Comparison of ENCODE assay signal across 1 cellular context in genomic region chr9:132973713-132974112, GRCh38.
TF ChIP-seq lines count a peak whose summit lies in the region.

No MANE protein-coding gene starts in this region.

TF ChIP-seq in K562, 482 proteins besides CTCF, POLR2A, EP300 and RAD21 (continues in another document):
- TF ChIP-seq UBTF (IDR thresholded peaks at IDR 0.05; ENCODE audit: borderline replicate concordance in 1 of 2, low read depth in 2 of 2, low read length in 2 of 2) (no peak), RAD51 (IDR thresholded peaks at IDR 0.05; ENCODE audit: borderline replicate concordance, low read depth) (peak; percentile 55; the same call in 1 of the 2 replicates), RBM22 (IDR thresholded peaks at IDR 0.05; ENCODE audit: low read depth, low read length, poor library complexity, severe bottlenecking) (no peak), ARID4B (CRISPR knock-in tag; IDR thresholded peaks at IDR 0.05) (no peak), FOS (IDR thresholded peaks at IDR 0.05; ENCODE audit: extremely low read depth, insufficient read length) (peak; percentile 76), MIER1 (IDR thresholded peaks at IDR 0.05; ENCODE audit: low read depth) (no peak), PKNOX1 (IDR thresholded peaks at IDR 0.05) (peak; percentile 59; the same call in 1 of the 2 replicates), POLR2G (IDR thresholded peaks at IDR 0.05; ENCODE audit: low read depth, low read length) (no peak), MBD2 (IDR thresholded peaks at IDR 0.05; ENCODE audit: borderline replicate concordance, low read depth) (peak; percentile 72; the same call in 1 of the 2 replicates), BRF1 (IDR thresholded peaks at IDR 0.05; ENCODE audit: borderline replicate concordance, extremely low read depth, insufficient read length) (no peak), POLR2B (IDR thresholded peaks at IDR 0.05; ENCODE audit: low read depth, partially characterized antibody) (no peak), CHD2 (IDR thresholded peaks at IDR 0.05; ENCODE audit: low read depth, low read length) (no peak), TARDBP (IDR thresholded peaks at IDR 0.05) (no peak), ZNF384 (IDR thresholded peaks at IDR 0.05; ENCODE audit: low read depth, low read length) (no peak), DMBX1 (CRISPR knock-in tag; IDR thresholded peaks at IDR 0.05; ENCODE audit: borderline replicate concordance) (no peak), ZNF24 (IDR thresholded peaks at IDR 0.05) (peak; percentile 89; the same call in 1 of the 2 replicates), KDM2B (CRISPR knock-in tag; IDR thresholded peaks at IDR 0.05) (no peak), ZNF146 (CRISPR knock-in tag; IDR thresholded peaks at IDR 0.05; ENCODE audit: unreplicated experiment) (no peak), ZBTB2 (IDR thresholded peaks at IDR 0.05) (no peak), E2F6 (IDR thresholded peaks at IDR 0.05; ENCODE audit: borderline replicate concordance in 1 of 2, extremely low read depth in 1 of 2, insufficient read depth in 1 of 2, insufficient read length in 1 of 2, low read depth in 1 of 2, low read length in 1 of 2, poor library complexity in 1 of 2, severe bottlenecking in 1 of 2) (peak; percentile 92 to 98), ZBTB33 (CRISPR knock-in tag; IDR thresholded peaks at IDR 0.05) (no peak), ZNF311 (CRISPR knock-in tag; IDR thresholded peaks at IDR 0.05) (no peak), ZNF124 (CRISPR knock-in tag; IDR thresholded peaks at IDR 0.05) (no peak), FOXK2 (conservative IDR thresholded peaks at IDR 0.05 in 1 of 2, IDR thresholded peaks at IDR 0.05 in 1 of 2; ENCODE audit: low read depth in 2 of 2) (no peak), HBP1 (CRISPR knock-in tag; IDR thresholded peaks at IDR 0.05) (no peak), HNRNPH1 (optimal IDR thresholded peaks at IDR 0.05; ENCODE audit: low read depth, low read length) (no peak)
- TF ChIP-seq, protein P1, sequence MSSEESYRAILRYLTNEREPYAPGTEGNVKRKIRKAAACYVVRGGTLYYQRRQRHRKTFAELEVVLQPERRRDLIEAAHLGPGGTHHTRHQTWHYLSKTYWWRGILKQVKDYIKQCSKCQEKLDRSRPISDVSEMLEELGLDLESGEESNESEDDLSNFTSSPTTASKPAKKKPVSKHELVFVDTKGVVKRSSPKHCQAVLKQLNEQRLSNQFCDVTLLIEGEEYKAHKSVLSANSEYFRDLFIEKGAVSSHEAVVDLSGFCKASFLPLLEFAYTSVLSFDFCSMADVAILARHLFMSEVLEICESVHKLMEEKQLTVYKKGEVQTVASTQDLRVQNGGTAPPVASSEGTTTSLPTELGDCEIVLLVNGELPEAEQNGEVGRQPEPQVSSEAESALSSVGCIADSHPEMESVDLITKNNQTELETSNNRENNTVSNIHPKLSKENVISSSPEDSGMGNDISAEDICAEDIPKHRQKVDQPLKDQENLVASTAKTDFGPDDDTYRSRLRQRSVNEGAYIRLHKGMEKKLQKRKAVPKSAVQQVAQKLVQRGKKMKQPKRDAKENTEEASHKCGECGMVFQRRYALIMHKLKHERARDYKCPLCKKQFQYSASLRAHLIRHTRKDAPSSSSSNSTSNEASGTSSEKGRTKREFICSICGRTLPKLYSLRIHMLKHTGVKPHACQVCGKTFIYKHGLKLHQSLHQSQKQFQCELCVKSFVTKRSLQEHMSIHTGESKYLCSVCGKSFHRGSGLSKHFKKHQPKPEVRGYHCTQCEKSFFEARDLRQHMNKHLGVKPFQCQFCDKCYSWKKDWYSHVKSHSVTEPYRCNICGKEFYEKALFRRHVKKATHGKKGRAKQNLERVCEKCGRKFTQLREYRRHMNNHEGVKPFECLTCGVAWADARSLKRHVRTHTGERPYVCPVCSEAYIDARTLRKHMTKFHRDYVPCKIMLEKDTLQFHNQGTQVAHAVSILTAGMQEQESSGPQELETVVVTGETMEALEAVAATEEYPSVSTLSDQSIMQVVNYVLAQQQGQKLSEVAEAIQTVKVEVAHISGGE (CRISPR knock-in tag; IDR thresholded peaks at IDR 0.05), result no peak
- TF ChIP-seq, protein P2, sequence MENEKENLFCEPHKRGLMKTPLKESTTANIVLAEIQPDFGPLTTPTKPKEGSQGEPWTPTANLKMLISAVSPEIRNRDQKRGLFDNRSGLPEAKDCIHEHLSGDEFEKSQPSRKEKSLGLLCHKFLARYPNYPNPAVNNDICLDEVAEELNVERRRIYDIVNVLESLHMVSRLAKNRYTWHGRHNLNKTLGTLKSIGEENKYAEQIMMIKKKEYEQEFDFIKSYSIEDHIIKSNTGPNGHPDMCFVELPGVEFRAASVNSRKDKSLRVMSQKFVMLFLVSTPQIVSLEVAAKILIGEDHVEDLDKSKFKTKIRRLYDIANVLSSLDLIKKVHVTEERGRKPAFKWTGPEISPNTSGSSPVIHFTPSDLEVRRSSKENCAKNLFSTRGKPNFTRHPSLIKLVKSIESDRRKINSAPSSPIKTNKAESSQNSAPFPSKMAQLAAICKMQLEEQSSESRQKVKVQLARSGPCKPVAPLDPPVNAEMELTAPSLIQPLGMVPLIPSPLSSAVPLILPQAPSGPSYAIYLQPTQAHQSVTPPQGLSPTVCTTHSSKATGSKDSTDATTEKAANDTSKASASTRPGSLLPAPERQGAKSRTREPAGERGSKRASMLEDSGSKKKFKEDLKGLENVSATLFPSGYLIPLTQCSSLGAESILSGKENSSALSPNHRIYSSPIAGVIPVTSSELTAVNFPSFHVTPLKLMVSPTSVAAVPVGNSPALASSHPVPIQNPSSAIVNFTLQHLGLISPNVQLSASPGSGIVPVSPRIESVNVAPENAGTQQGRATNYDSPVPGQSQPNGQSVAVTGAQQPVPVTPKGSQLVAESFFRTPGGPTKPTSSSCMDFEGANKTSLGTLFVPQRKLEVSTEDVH (IDR thresholded peaks at IDR 0.05; ENCODE audit: low read depth, partially characterized antibody), result peak; percentile 87
- TF ChIP-seq, protein P3, sequence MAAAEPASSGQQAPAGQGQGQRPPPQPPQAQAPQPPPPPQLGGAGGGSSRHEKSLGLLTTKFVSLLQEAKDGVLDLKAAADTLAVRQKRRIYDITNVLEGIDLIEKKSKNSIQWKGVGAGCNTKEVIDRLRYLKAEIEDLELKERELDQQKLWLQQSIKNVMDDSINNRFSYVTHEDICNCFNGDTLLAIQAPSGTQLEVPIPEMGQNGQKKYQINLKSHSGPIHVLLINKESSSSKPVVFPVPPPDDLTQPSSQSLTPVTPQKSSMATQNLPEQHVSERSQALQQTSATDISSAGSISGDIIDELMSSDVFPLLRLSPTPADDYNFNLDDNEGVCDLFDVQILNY (CRISPR knock-in tag; IDR thresholded peaks at IDR 0.05), result no peak
- TF ChIP-seq, protein P4, sequence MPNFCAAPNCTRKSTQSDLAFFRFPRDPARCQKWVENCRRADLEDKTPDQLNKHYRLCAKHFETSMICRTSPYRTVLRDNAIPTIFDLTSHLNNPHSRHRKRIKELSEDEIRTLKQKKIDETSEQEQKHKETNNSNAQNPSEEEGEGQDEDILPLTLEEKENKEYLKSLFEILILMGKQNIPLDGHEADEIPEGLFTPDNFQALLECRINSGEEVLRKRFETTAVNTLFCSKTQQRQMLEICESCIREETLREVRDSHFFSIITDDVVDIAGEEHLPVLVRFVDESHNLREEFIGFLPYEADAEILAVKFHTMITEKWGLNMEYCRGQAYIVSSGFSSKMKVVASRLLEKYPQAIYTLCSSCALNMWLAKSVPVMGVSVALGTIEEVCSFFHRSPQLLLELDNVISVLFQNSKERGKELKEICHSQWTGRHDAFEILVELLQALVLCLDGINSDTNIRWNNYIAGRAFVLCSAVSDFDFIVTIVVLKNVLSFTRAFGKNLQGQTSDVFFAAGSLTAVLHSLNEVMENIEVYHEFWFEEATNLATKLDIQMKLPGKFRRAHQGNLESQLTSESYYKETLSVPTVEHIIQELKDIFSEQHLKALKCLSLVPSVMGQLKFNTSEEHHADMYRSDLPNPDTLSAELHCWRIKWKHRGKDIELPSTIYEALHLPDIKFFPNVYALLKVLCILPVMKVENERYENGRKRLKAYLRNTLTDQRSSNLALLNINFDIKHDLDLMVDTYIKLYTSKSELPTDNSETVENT (CRISPR knock-in tag; IDR thresholded peaks at IDR 0.05), result no peak
